16 cellular contexts compared by ENCODE assay signal in genomic region chr10:48983648-48984359, GRCh38. TPM values are rescaled to one million over a fixed set of nuclear protein-coding genes. Genes with fewer than 3 reads are reported as not detected.
"Had no signal": no experiment of that assay in that cellular context is flagged by ENCODE, and none has a peak within 500 bp of the region (broad histone marks: within the 10 kb centered on the region; RNA-seq: fewer than 3 reads in every experiment).

No MANE protein-coding gene starts in this region.

- H3K9me3 Mint-ChIP-seq: activated T-cell treated with anti-CD3 and anti-CD28 coated beads, Interleukin-2, amount 50 U/mL, for 4 hours; neural progenitor cell had no signal

- H3K4me1 Mint-ChIP-seq: neural progenitor cell had no signal

- DNase-seq: activated CD4-positive, alpha-beta T cell treated with anti-CD3 and anti-CD28 coated beads for 1 hour; activated CD4-positive, alpha-beta T cell treated with anti-CD3 and anti-CD28 coated beads, Interleukin-2, amount 50 U/mL, for 48 hours; activated effector memory CD4-positive, alpha-beta T cell treated with anti-CD3 and anti-CD28 coated beads, Interleukin-2, amount 50 U/mL, for 16 hours; activated T-cell treated with anti-CD3 and anti-CD28 coated beads, Interleukin-2, amount 50 U/mL, for 4 hours; dorsolateral prefrontal cortex; foreskin fibroblast; head of caudate nucleus; left lung; pancreas; stimulated activated CD4-positive, alpha-beta T cell treated with anti-CD3 and anti-CD28 coated beads, Interleukin-4, amount 100 ng/mL, for 4 hours; T-helper 9 cell; uterus had no signal

- H3K4me3 Mint-ChIP-seq: activated naive CD8-positive, alpha-beta T cell; activated T-cell treated with anti-CD3 and anti-CD28 coated beads, Interleukin-2, amount 50 U/mL, for 4 hours; neural progenitor cell had no signal

- ATAC-seq: activated T-cell treated with anti-CD3 and anti-CD28 coated beads, Interleukin-2, amount 50 U/mL, for 4 hours; left lung; pancreas had no signal

- H3K36me3 Mint-ChIP-seq: activated naive CD8-positive, alpha-beta T cell; neural progenitor cell had no signal

- H3K27me3 Mint-ChIP-seq: activated naive CD8-positive, alpha-beta T cell had no signal

- H3K27ac Mint-ChIP-seq: activated naive CD8-positive, alpha-beta T cell had no signal

RNA-seq across cellular contexts. Expression of gene LRRC18, which starts 44.2 kb away (rescaled TPM):
- total RNA-seq: activated T-cell treated with anti-CD3 and anti-CD28 coated beads, Interleukin-2, amount 50 U/mL, for 4 hours; cerebellum; dorsolateral prefrontal cortex; esophagus muscularis mucosa; pancreas had no signal
